Comparison of ENCODE assay signal across 32 cellular contexts in genomic region chr21:23101111-23101510, GRCh38.
"Had no signal": no experiment of that assay in that cellular context is flagged by ENCODE, and none has a peak within 500 bp of the region (broad histone marks: within the 10 kb centered on the region; RNA-seq: fewer than 3 reads in every experiment).

No MANE protein-coding gene starts in this region.

- H3K27ac Mint-ChIP-seq: activated CD4-positive, alpha-beta memory T cell treated with anti-CD3 and anti-CD28 coated beads for 36 hours; activated CD4-positive, alpha-beta T cell treated with anti-CD3 and anti-CD28 coated beads for 36 hours; activated CD4-positive, alpha-beta T cell treated with anti-CD3 and anti-CD28 coated beads, Interleukin-2, amount 10 ng/mL, durations not matched to agents 24 days and 14 days; activated CD8-positive, alpha-beta memory T cell treated with anti-CD3 and anti-CD28 coated beads, Interleukin-2, amount 10 ng/mL, durations not matched to agents 7 days and 5 days; activated CD8-positive, alpha-beta T cell treated with anti-CD3 and anti-CD28 coated beads, Interleukin-2, amount 10 ng/mL, durations not matched to agents 7 days and 5 days; activated naive CD8-positive, alpha-beta T cell; activated T-helper 1 cell treated with anti-CD3 and anti-CD28 coated beads, Interleukin-12 subunit alpha, Interleukin-12 subunit beta, Interleukin-2, Interleukin-4 antibody, amounts not matched to agents 30 ng/mL and 10 ng/mL and 1 ng/mL, durations not matched to agents 14 hours and 24 hours and 36 hours; activated T-helper 2 cell treated with anti-CD3 and anti-CD28 coated beads, Interferon-gamma antibody, Interleukin-2, Interleukin-4, amounts not matched to agents 10 μg/mL and 5 μg/mL and 100 μg/mL, durations not matched to agents 14 hours and 24 hours and 36 hours; effector memory CD8-positive, alpha-beta T cell; T-helper 17 cell; T-helper 2 cell treated with Interferon-gamma antibody and Interleukin-4, amounts not matched to agents 5 μg/mL and 100 μg/mL, for 36 hours had no signal

- ATAC-seq: activated CD4-positive, alpha-beta T cell treated with anti-CD3 and anti-CD28 coated beads for 36 hours; activated CD8-positive, alpha-beta memory T cell treated with anti-CD3 and anti-CD28 coated beads, Interleukin-2, amount 10 ng/mL, durations not matched to agents 7 days and 5 days; activated CD8-positive, alpha-beta T cell treated with anti-CD3 and anti-CD28 coated beads, Interleukin-2, amount 10 ng/mL, durations not matched to agents 7 days and 5 days; effector memory CD8-positive, alpha-beta T cell; gastroesophageal sphincter; T-helper 17 cell had no signal

- H3K4me1 ChIP-seq: esophagus squamous epithelium, gastroesophageal sphincter had no signal

- H3K4me1 Mint-ChIP-seq: activated CD4-positive, alpha-beta T cell treated with anti-CD3 and anti-CD28 coated beads for 36 hours; activated CD4-positive, alpha-beta T cell treated with anti-CD3 and anti-CD28 coated beads, Interleukin-2, amount 10 ng/mL, durations not matched to agents 24 days and 14 days; activated CD8-positive, alpha-beta memory T cell treated with anti-CD3 and anti-CD28 coated beads, Interleukin-2, amount 10 ng/mL, durations not matched to agents 7 days and 5 days; central memory CD8-positive, alpha-beta T cell; T-helper 17 cell had no signal

- H3K27me3 Mint-ChIP-seq: activated CD4-positive, alpha-beta memory T cell treated with anti-CD3 and anti-CD28 coated beads for 36 hours; activated CD4-positive, alpha-beta T cell treated with anti-CD3 and anti-CD28 coated beads for 36 hours; activated CD4-positive, alpha-beta T cell treated with anti-CD3 and anti-CD28 coated beads, Interleukin-2, amount 10 ng/mL, durations not matched to agents 24 days and 14 days; activated CD8-positive, alpha-beta memory T cell treated with anti-CD3 and anti-CD28 coated beads, Interleukin-2, amount 10 ng/mL, durations not matched to agents 7 days and 5 days; activated naive CD8-positive, alpha-beta T cell; central memory CD8-positive, alpha-beta T cell; effector memory CD8-positive, alpha-beta T cell; T-helper 17 cell had no signal

- H3K4me3 ChIP-seq: esophagus squamous epithelium, gastroesophageal sphincter had no signal

- H3K9me3 Mint-ChIP-seq: activated CD4-positive, alpha-beta T cell treated with anti-CD3 and anti-CD28 coated beads, Interleukin-2, amount 10 ng/mL, durations not matched to agents 24 days and 14 days had no signal

- H3K9me3 ChIP-seq: gastroesophageal sphincter had no signal

- FAIRE-seq: astrocyte, colon had no signal

- H3K4me3 Mint-ChIP-seq: activated CD4-positive, alpha-beta memory T cell treated with anti-CD3 and anti-CD28 coated beads for 36 hours; activated CD4-positive, alpha-beta T cell treated with anti-CD3 and anti-CD28 coated beads for 36 hours; activated CD4-positive, alpha-beta T cell treated with anti-CD3 and anti-CD28 coated beads, Interleukin-2, amount 10 ng/mL, durations not matched to agents 24 days and 14 days; activated CD8-positive, alpha-beta memory T cell treated with anti-CD3 and anti-CD28 coated beads, Interleukin-2, amount 10 ng/mL, durations not matched to agents 7 days and 5 days; activated CD8-positive, alpha-beta T cell treated with anti-CD3 and anti-CD28 coated beads, Interleukin-2, amount 10 ng/mL, durations not matched to agents 7 days and 5 days; activated naive CD8-positive, alpha-beta T cell; activated T-helper 1 cell treated with anti-CD3 and anti-CD28 coated beads, Interleukin-12 subunit alpha, Interleukin-12 subunit beta, Interleukin-2, Interleukin-4 antibody, amounts not matched to agents 30 ng/mL and 10 ng/mL and 1 ng/mL, durations not matched to agents 14 hours and 24 hours and 36 hours; central memory CD8-positive, alpha-beta T cell; effector memory CD8-positive, alpha-beta T cell; T-helper 17 cell; T-helper 2 cell treated with Interferon-gamma antibody and Interleukin-4, amounts not matched to agents 5 μg/mL and 100 μg/mL, for 36 hours had no signal

- DNase-seq: activated CD4-positive, alpha-beta memory T cell treated with anti-CD3 and anti-CD28 coated beads for 36 hours; activated CD4-positive, alpha-beta T cell treated with anti-CD3 and anti-CD28 coated beads for 36 hours; activated CD4-positive, alpha-beta T cell treated with anti-CD3 and anti-CD28 coated beads, Interleukin-2, amount 10 ng/mL, durations not matched to agents 24 days and 14 days; activated CD4-positive, CD25-positive, alpha-beta regulatory T cell; activated CD4-positive, CD25-positive, alpha-beta regulatory T cell treated with anti-CD3 and anti-CD28 coated beads, Interleukin-2, amount 50 U/mL, for 72 hours; activated CD8-positive, alpha-beta memory T cell treated with anti-CD3 and anti-CD28 coated beads, Interleukin-2, amount 10 ng/mL, durations not matched to agents 7 days and 5 days; activated CD8-positive, alpha-beta memory T cell treated with anti-CD3 and anti-CD28 coated beads, Interleukin-2, amount 50 U/mL, for 4 hours; activated CD8-positive, alpha-beta T cell treated with anti-CD3 and anti-CD28 coated beads, Interleukin-2, amount 10 ng/mL, durations not matched to agents 7 days and 5 days; activated effector memory CD4-positive, alpha-beta T cell treated with anti-CD3 and anti-CD28 coated beads, Interleukin-2, amount 50 U/mL, for 16 hours; activated naive CD4-positive, alpha-beta T cell treated with anti-CD3 and anti-CD28 coated beads, Interleukin-2, amount 50 U/mL, for 16 hours; activated naive CD4-positive, alpha-beta T cell treated with Interleukin-2 at 50 U/mL for 16 hours; activated T-cell treated with anti-CD3 and anti-CD28 coated beads, Interleukin-2, amount 50 U/mL, for 1 hour; activated T-cell treated with anti-CD3 and anti-CD28 coated beads, Interleukin-2, amount 50 U/mL, for 48 hours; amniotic stem cell; anterior cingulate cortex; brain microvascular endothelial cell; cortex of kidney; dermis blood vessel endothelial cell; effector CD4-positive, alpha-beta T cell; effector memory CD8-positive, alpha-beta T cell; erythroblast; esophagus squamous epithelium; foreskin melanocyte; T-helper 17 cell had no signal

- H3K36me3 Mint-ChIP-seq: activated CD4-positive, alpha-beta memory T cell treated with anti-CD3 and anti-CD28 coated beads for 36 hours; activated CD8-positive, alpha-beta memory T cell treated with anti-CD3 and anti-CD28 coated beads, Interleukin-2, amount 10 ng/mL, durations not matched to agents 7 days and 5 days; activated naive CD8-positive, alpha-beta T cell had no signal

- H3K36me3 ChIP-seq: brain microvascular endothelial cell, esophagus squamous epithelium, gastroesophageal sphincter had no signal

- H3K27ac ChIP-seq: brain microvascular endothelial cell, esophagus squamous epithelium, gastroesophageal sphincter had no signal
